In genomic region chr18:77166523-77166922, GRCh38 we compare ENCODE assay signal across 21 cellular contexts.
"Had no signal": no experiment of that assay in that cellular context is flagged by ENCODE, and none has a peak within 500 bp of the region (broad histone marks: within the 10 kb centered on the region; RNA-seq: fewer than 3 reads in every experiment).

No MANE protein-coding gene starts in this region.

- H3K9me3 ChIP-seq: ascending aorta, breast epithelium, colonic mucosa, esophagus muscularis mucosa, gastroesophageal sphincter, heart left ventricle, thoracic aorta had no signal

- H3K27ac Mint-ChIP-seq: activated CD4-positive, alpha-beta T cell treated with anti-CD3 and anti-CD28 coated beads, Interleukin-2, amount 10 ng/mL, durations not matched to agents 7 days and 5 days; activated CD8-positive, alpha-beta memory T cell treated with anti-CD3 and anti-CD28 coated beads, Interleukin-2, amount 10 ng/mL, durations not matched to agents 7 days and 5 days; activated CD8-positive, alpha-beta T cell treated with anti-CD3 and anti-CD28 coated beads for 36 hours; activated T-helper 1 cell treated with anti-CD3 and anti-CD28 coated beads, Interleukin-12 subunit alpha, Interleukin-12 subunit beta, Interleukin-2, Interleukin-4 antibody, amounts not matched to agents 30 ng/mL and 10 ng/mL and 1 ng/mL, durations not matched to agents 14 hours and 24 hours and 36 hours had no signal

- H3K27ac ChIP-seq: ascending aorta, colonic mucosa, parathyroid adenoma, thoracic aorta, WERI-Rb-1 had no signal

- ATAC-seq: activated CD8-positive, alpha-beta memory T cell treated with anti-CD3 and anti-CD28 coated beads, Interleukin-2, amount 10 ng/mL, durations not matched to agents 7 days and 5 days; activated CD8-positive, alpha-beta T cell treated with anti-CD3 and anti-CD28 coated beads for 36 hours had no signal

- H3K4me1 ChIP-seq: ascending aorta, breast epithelium, colonic mucosa, esophagus muscularis mucosa, gastroesophageal sphincter, parathyroid adenoma had no signal

- H3K27me3 ChIP-seq: ascending aorta, colonic mucosa had no signal

- H3K9me3 Mint-ChIP-seq: activated CD4-positive, alpha-beta T cell treated with anti-CD3 and anti-CD28 coated beads, Interleukin-2, amount 10 ng/mL, durations not matched to agents 7 days and 5 days; activated CD8-positive, alpha-beta T cell treated with anti-CD3 and anti-CD28 coated beads for 36 hours; activated naive CD4-positive, alpha-beta T cell treated with anti-CD3 and anti-CD28 coated beads, Interleukin-2, amount 50 U/mL, for 24 hours; activated T-helper 1 cell treated with anti-CD3 and anti-CD28 coated beads, Interleukin-12 subunit alpha, Interleukin-12 subunit beta, Interleukin-2, Interleukin-4 antibody, amounts not matched to agents 30 ng/mL and 10 ng/mL and 1 ng/mL, durations not matched to agents 14 hours and 24 hours and 36 hours; naive B cell; type B pancreatic cell had no signal

- DNase-seq: activated CD4-positive, alpha-beta T cell treated with anti-CD3 and anti-CD28 coated beads, Interleukin-2, amount 10 ng/mL, durations not matched to agents 7 days and 5 days; activated CD4-positive, CD25-positive, alpha-beta regulatory T cell treated with anti-CD3 and anti-CD28 coated beads, Interleukin-2, amount 50 U/mL, for 72 hours; activated CD8-positive, alpha-beta memory T cell treated with anti-CD3 and anti-CD28 coated beads, Interleukin-2, amount 10 ng/mL, durations not matched to agents 7 days and 5 days; activated CD8-positive, alpha-beta T cell treated with anti-CD3 and anti-CD28 coated beads for 36 hours; activated gamma-delta T cell treated with Interleukin-2 at 50 U/mL for 16 hours; activated T-cell treated with anti-CD3 and anti-CD28 coated beads for 4 hours; colonic mucosa; naive B cell; stimulated activated CD4-positive, alpha-beta T cell treated with anti-CD3 and anti-CD28 coated beads, Interleukin-12 subunit alpha, Interleukin-12 subunit beta, amount 100 ng/mL, for 4 hours; T-helper 1 cell had no signal

- H3K4me3 Mint-ChIP-seq: activated CD4-positive, alpha-beta T cell treated with anti-CD3 and anti-CD28 coated beads, Interleukin-2, amount 10 ng/mL, durations not matched to agents 7 days and 5 days; activated CD8-positive, alpha-beta memory T cell treated with anti-CD3 and anti-CD28 coated beads, Interleukin-2, amount 10 ng/mL, durations not matched to agents 7 days and 5 days; activated CD8-positive, alpha-beta T cell treated with anti-CD3 and anti-CD28 coated beads for 36 hours; activated naive CD4-positive, alpha-beta T cell treated with anti-CD3 and anti-CD28 coated beads, Interleukin-2, amount 50 U/mL, for 24 hours; activated T-helper 1 cell treated with anti-CD3 and anti-CD28 coated beads, Interleukin-12 subunit alpha, Interleukin-12 subunit beta, Interleukin-2, Interleukin-4 antibody, amounts not matched to agents 30 ng/mL and 10 ng/mL and 1 ng/mL, durations not matched to agents 14 hours and 24 hours and 36 hours; naive B cell had no signal

- H3K4me3 ChIP-seq: ascending aorta, breast epithelium, colonic mucosa, esophagus muscularis mucosa, gastroesophageal sphincter, heart left ventricle, thoracic aorta had no signal

- H3K36me3 ChIP-seq: ascending aorta, breast epithelium, colonic mucosa, esophagus muscularis mucosa, gastroesophageal sphincter, heart left ventricle, thoracic aorta, WERI-Rb-1 had no signal

- H3K4me1 Mint-ChIP-seq: activated CD4-positive, alpha-beta T cell treated with anti-CD3 and anti-CD28 coated beads, Interleukin-2, amount 10 ng/mL, durations not matched to agents 7 days and 5 days; activated CD8-positive, alpha-beta memory T cell treated with anti-CD3 and anti-CD28 coated beads, Interleukin-2, amount 10 ng/mL, durations not matched to agents 7 days and 5 days; activated naive CD4-positive, alpha-beta T cell treated with anti-CD3 and anti-CD28 coated beads, Interleukin-2, amount 50 U/mL, for 24 hours had no signal

- H3K36me3 Mint-ChIP-seq: activated CD8-positive, alpha-beta memory T cell treated with anti-CD3 and anti-CD28 coated beads, Interleukin-2, amount 10 ng/mL, durations not matched to agents 7 days and 5 days; activated naive CD4-positive, alpha-beta T cell treated with anti-CD3 and anti-CD28 coated beads, Interleukin-2, amount 50 U/mL, for 24 hours; type B pancreatic cell had no signal
